ENCODE assay signal across 19 cellular contexts in the genomic region with DNA sequence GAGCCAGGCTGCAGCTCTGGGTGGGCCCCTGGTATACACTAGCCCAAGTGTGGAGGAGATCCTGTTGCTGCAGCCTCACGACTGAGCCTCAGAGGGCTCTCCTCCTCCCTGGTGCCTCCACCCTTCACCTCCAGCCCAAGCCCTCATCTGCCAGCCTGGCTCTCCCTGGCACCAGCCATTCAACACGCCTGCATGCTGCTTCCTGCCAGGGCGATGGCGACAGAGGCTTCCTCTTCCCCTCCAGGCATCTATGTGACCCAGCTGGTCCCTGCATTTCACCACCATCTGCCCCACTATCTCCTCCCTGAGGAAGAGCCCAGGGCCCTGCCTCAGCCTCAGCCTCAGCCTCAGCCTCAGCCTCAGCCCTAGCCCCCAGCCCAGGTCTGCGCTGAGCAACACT. TPM values are rescaled to one million over a fixed set of nuclear protein-coding genes. Genes with fewer than 3 reads are reported as not detected.
DNase-seq lines count a peak whose midpoint lies in the region; ATAC-seq and TF ChIP-seq lines count a peak whose summit lies in the region.
"Had no signal": no experiment of that assay in that cellular context is flagged by ENCODE, and none has a peak within 500 bp of the region (broad histone marks: within the 10 kb centered on the region; RNA-seq: fewer than 3 reads in every experiment).

No MANE protein-coding gene starts in this region.

- no peaks in the 10 kb centered on the region for H3K36me3 Mint-ChIP-seq in neural crest cell (ENCODE audit: low read depth)
- H3K36me3 Mint-ChIP-seq: mesothelial cell of epicardium had no signal

- WGBS in adrenal gland, 4 donors = 85 to 96% (median 89%) methylated on average over 3 to 5 of the region's 5 CpGs

- peaks cover 10% of the 10 kb centered on the region for H3K4me1 Mint-ChIP-seq in neural crest cell
- H3K4me1 Mint-ChIP-seq: CD8-positive, alpha-beta memory T cell; mesothelial cell of epicardium had no signal

- peak overlapping the region; percentile 93 for H3K27ac Mint-ChIP-seq in neural crest cell (ENCODE audit: unreplicated experiment)
- H3K27ac Mint-ChIP-seq: activated T-cell treated with anti-CD3 and anti-CD28 coated beads, Interleukin-2, amount 50 U/mL, for 72 hours; mesothelial cell of epicardium had no signal

- intact Hi-C loops in adrenal gland (cut with DNase I) = no loop called here

- TF ChIP-seq CTCF in NB4 (IDR thresholded peaks at IDR 0.05; ENCODE audit: low read depth, low read length) (no peak), adrenal gland (IDR thresholded peaks at IDR 0.05) (no peak), neural crest cell (conservative IDR thresholded peaks at IDR 0.05) (no peak)

- H3K4me1 ChIP-seq in BLaER1 (peaks cover 53% of the 10 kb centered on the region), adrenal gland (replicated peaks in 1 of 2) (peaks cover 0 to 10% of the 10 kb centered on the region in 2 donors)

- no peaks in the 10 kb centered on the region for H3K27me3 Mint-ChIP-seq in neural crest cell (ENCODE audit: low read depth)
- H3K27me3 Mint-ChIP-seq: CD8-positive, alpha-beta memory T cell had no signal

- no peaks in the 10 kb centered on the region for H4K20me1 ChIP-seq in BLaER1

- H3K4me2 ChIP-seq in BLaER1 = peak overlapping the region; percentile 57

- no peaks in the 10 kb centered on the region for H3K9me3 ChIP-seq in BLaER1
- H3K9me3 ChIP-seq in adrenal gland (replicated peaks in 1 of 3) = no peaks in the 10 kb centered on the region

- no peaks in the 10 kb centered on the region for H3K27me3 ChIP-seq in BLaER1
- H3K27me3 ChIP-seq in adrenal gland = no peaks in the 10 kb centered on the region

- H3K27ac ChIP-seq in BLaER1 = peak overlapping the region; percentile 63
- no peak overlapping the region for H3K27ac ChIP-seq in adrenal gland

- H3K4me3 Mint-ChIP-seq in neural crest cell = no peak overlapping the region
- H3K4me3 Mint-ChIP-seq: activated T-cell treated with anti-CD3 and anti-CD28 coated beads, Interleukin-2, amount 50 U/mL, for 72 hours; CD8-positive, alpha-beta memory T cell; mesothelial cell of epicardium had no signal

- TF ChIP-seq POLR2A in NB4 (IDR thresholded peaks at IDR 0.05; ENCODE audit: extremely low read depth, insufficient read length) = no peak
- TF ChIP-seq POLR2A in adrenal gland (IDR thresholded peaks at IDR 0.05) = no peak

- H3K9ac ChIP-seq in BLaER1 = 0 out of 2 replicates have a peak overlapping the region, but pooled peaks have one; percentile 19

- H3K36me3 ChIP-seq in BLaER1 (no peaks in the 10 kb centered on the region), adrenal gland (replicated peaks in 1 of 2) (no peaks in the 10 kb centered on the region)

- ATAC-seq in GM18868 (IDR thresholded peaks at IDR 0.05; ENCODE audit: unreplicated experiment) = no peak
- ATAC-seq: activated T-cell treated with anti-CD3 and anti-CD28 coated beads, Interleukin-2, amount 50 U/mL, for 72 hours; HepG2; PC-3; stimulated activated naive CD8-positive, alpha-beta T cell treated with anti-CD3 and anti-CD28 coated beads, Interleukin-15, Interleukin-2, amounts not matched to agents 100 U/mL and 50 U/mL, for 24 hours had no signal

- H3K9me3 Mint-ChIP-seq in neural crest cell = no peaks in the 10 kb centered on the region
- H3K9me3 Mint-ChIP-seq: activated T-cell treated with anti-CD3 and anti-CD28 coated beads, Interleukin-2, amount 50 U/mL, for 72 hours; CD8-positive, alpha-beta memory T cell; mesothelial cell of epicardium had no signal

- no peak overlapping the region for H3K4me3 ChIP-seq in BLaER1
- H3K4me3 ChIP-seq in NB4 (ENCODE audit: low read depth, low read length) = no peak overlapping the region
- H3K4me3 ChIP-seq in adrenal gland = no peak overlapping the region

- DNase-seq in NB4 (ENCODE audit: low read depth) (peak; percentile 60), adrenal gland (peak in 5 of 7 donors; percentile 9 to 49 (median 13)), neural crest cell (ENCODE audit: low read depth, low spot score) (no peak), LoVo (ENCODE audit: low spot score) (no peak)
- DNase-seq in activated naive CD4-positive, alpha-beta T cell treated with Interleukin-2 at 50 U/mL for 16 hours = no peak
- DNase-seq in activated CD8-positive, alpha-beta memory T cell treated with anti-CD3 and anti-CD28 coated beads for 24 hours = no peak
- DNase-seq: activated CD4-positive, alpha-beta T cell treated with anti-CD3 and anti-CD28 coated beads, Interleukin-2, amount 50 U/mL, for 48 hours; activated T-cell treated with anti-CD3 and anti-CD28 coated beads, Interleukin-2, amount 50 U/mL, for 72 hours; CD8-positive, alpha-beta memory T cell; NCI-H1048; NCI-H2107; NCI-H774; PC-3; stimulated activated naive CD8-positive, alpha-beta T cell treated with anti-CD3 and anti-CD28 coated beads, Interleukin-15, Interleukin-2, amounts not matched to agents 100 U/mL and 50 U/mL, for 24 hours had no signal

RNA-seq across cellular contexts. Expression of a gene that starts 54.8 kb away (rescaled TPM):
- total RNA-seq in adrenal gland (10 to 100 TPM in 7 of 8 donors, 1 to 10 TPM in 1; 9.7 to 32.6 (median 13.4) TPM), neural crest cell (17.9 and 19.2 TPM in 2 replicates)
- 10 to 100 TPM in 1 of 3 donors, 1 to 10 TPM in 2; 5.6 to 10.3 (median 8.4) TPM for polyA plus RNA-seq in adrenal gland
- total RNA-seq: activated T-cell treated with anti-CD3 and anti-CD28 coated beads, Interleukin-2, amount 50 U/mL, for 72 hours; CD8-positive, alpha-beta memory T cell had no signal
- polyA plus RNA-seq: CD8-positive, alpha-beta memory T cell; neural cell had no signal

Comparison
In these comparisons a context has a peak if more than half of its experiments do, and no peak if none do; other contexts are left out.
1. DNase-seq: peak in NB4 (single experiment) and adrenal gland (5 of 7); none in neural crest cell (single experiment), activated naive CD4-positive, alpha-beta T cell treated with Interleukin-2 at 50 U/mL for 16 hours (single experiment), LoVo (single experiment) and activated CD8-positive, alpha-beta memory T cell treated with anti-CD3 and anti-CD28 coated beads for 24 hours (single experiment).